26 cellular contexts compared by ENCODE assay signal in genomic region chr1:237812061-237812460, GRCh38.
"Had no signal": no experiment of that assay in that cellular context is flagged by ENCODE, and none has a peak within 500 bp of the region (broad histone marks: within the 10 kb centered on the region; RNA-seq: fewer than 3 reads in every experiment).

No MANE protein-coding gene starts in this region.

- H3K27ac ChIP-seq: lower lobe of right lung, pancreas, prostate gland, skin epidermis, stomach, testis, thyroid gland, transverse colon, upper lobe of left lung, vagina had no signal

- H3K4me1 ChIP-seq: lower lobe of right lung, pancreas, prostate gland, stomach, testis, thyroid gland, transverse colon, upper lobe of left lung, vagina had no signal

- H3K27me3 ChIP-seq: pancreas, stomach, testis, thyroid gland, transverse colon, upper lobe of left lung, vagina had no signal

- DNase-seq: hippocampal formation; kidney glomerular epithelial cell; lower lobe of right lung; mammary epithelial cell; mesenchymal stem cell; naive thymus-derived CD8-positive, alpha-beta T cell; nucleus accumbens; pancreas; posterior cingulate gyrus; retina; stimulated activated CD4-positive, alpha-beta T cell treated with anti-CD3 and anti-CD28 coated beads, Interleukin-12 subunit alpha, Interleukin-12 subunit beta, amount 100 ng/mL, for 4 hours; stimulated activated CD4-positive, alpha-beta T cell treated with anti-CD3 and anti-CD28 coated beads, Interleukin-15, amount 100 ng/mL, for 24 hours; stimulated activated CD4-positive, alpha-beta T cell treated with anti-CD3 and anti-CD28 coated beads, Interleukin-2, amount 100 ng/mL, for 24 hours; stimulated activated CD4-positive, alpha-beta T cell treated with anti-CD3 and anti-CD28 coated beads, Interleukin-4, amount 100 ng/mL, for 1 hour; stimulated activated naive B cell treated with anti-CD40 and anti-IgM and Interleukin-4, amounts not matched to agents 10 μg/mL and 1 μg/mL and 100 μg/mL, for 72 hours; stimulated activated naive CD8-positive, alpha-beta T cell treated with anti-CD3 and anti-CD28 coated beads, Interleukin-15, Interleukin-2, amounts not matched to agents 100 U/mL and 50 U/mL, for 24 hours; stomach; testis; thyroid gland; transverse colon; upper lobe of left lung had no signal

- ATAC-seq: lower lobe of right lung; naive thymus-derived CD8-positive, alpha-beta T cell; pancreas; sciatic nerve; stimulated activated naive B cell treated with anti-CD40 and anti-IgM and Interleukin-4, amounts not matched to agents 10 μg/mL and 1 μg/mL and 100 μg/mL, for 72 hours; stimulated activated naive CD8-positive, alpha-beta T cell treated with anti-CD3 and anti-CD28 coated beads, Interleukin-15, Interleukin-2, amounts not matched to agents 100 U/mL and 50 U/mL, for 24 hours had no signal

- FAIRE-seq: keratinocyte had no signal

- H3K4me3 ChIP-seq: lower lobe of right lung, pancreas, prostate gland, skin epidermis, stomach, testis, thyroid gland, transverse colon, upper lobe of left lung, vagina had no signal

- H3K9me3 ChIP-seq: lower lobe of right lung, pancreas, prostate gland, stomach, testis, thyroid gland, transverse colon, upper lobe of left lung, vagina had no signal

- H3K36me3 ChIP-seq: lower lobe of right lung, pancreas, prostate gland, stomach, thyroid gland, transverse colon, upper lobe of left lung, vagina had no signal
